Comparison of ENCODE assay signal across 8 cellular contexts in genomic region chr12:115916910-115917668, GRCh38.
A peak's percentile ranks its signal among the peaks of the same experiment; 100 is the strongest.
DNase-seq lines count a peak whose midpoint lies in the region; ATAC-seq lines count a peak whose summit lies in the region.

No MANE protein-coding gene starts in this region.

- POLR2A ChIA-PET in activated CD8-positive, alpha-beta T cell treated with anti-CD3 and anti-CD28 coated beads, Interleukin-2, amount 10 ng/mL, durations not matched to agents 7 days and 5 days (lab: Charles Lee), result no interaction called here

- no peaks in the 10 kb centered on the region for H3K36me3 Mint-ChIP-seq in activated CD8-positive, alpha-beta T cell treated with anti-CD3 and anti-CD28 coated beads, Interleukin-2, amount 10 ng/mL, durations not matched to agents 7 days and 5 days (ENCODE audit: low read depth)
- no peaks in the 10 kb centered on the region for H3K36me3 Mint-ChIP-seq in effector memory CD8-positive, alpha-beta T cell (ENCODE audit: insufficient read depth)

- H3K27me3 Mint-ChIP-seq in activated CD8-positive, alpha-beta T cell treated with anti-CD3 and anti-CD28 coated beads, Interleukin-2, amount 10 ng/mL, durations not matched to agents 7 days and 5 days (ENCODE audit: low read depth), result peaks cover 35% of the 10 kb centered on the region
- peaks cover 64 to 82% of the 10 kb centered on the region in 2 donors for H3K27me3 Mint-ChIP-seq in effector memory CD8-positive, alpha-beta T cell

- no peak overlapping the region for H3K4me3 Mint-ChIP-seq in activated CD8-positive, alpha-beta T cell treated with anti-CD3 and anti-CD28 coated beads, Interleukin-2, amount 10 ng/mL, durations not matched to agents 7 days and 5 days
- peak overlapping the region in 1 of 2 donors; percentile 43 for H3K4me3 Mint-ChIP-seq in effector memory CD8-positive, alpha-beta T cell

- peak; percentile 86 for ATAC-seq in activated CD8-positive, alpha-beta T cell treated with anti-CD3 and anti-CD28 coated beads, Interleukin-2, amount 10 ng/mL, durations not matched to agents 7 days and 5 days
- ATAC-seq in effector memory CD8-positive, alpha-beta T cell (replicated peaks), result peak; percentile 80

- H3K36me3 ChIP-seq in H7 (replicated peaks; ENCODE audit: control insufficient read depth, insufficient read depth, low read length) (no peaks in the 10 kb centered on the region), mesodermal cell (ENCODE audit: control insufficient read depth, insufficient read depth, low read length) (no peaks in the 10 kb centered on the region)

- H3K4me1 Mint-ChIP-seq in activated CD8-positive, alpha-beta T cell treated with anti-CD3 and anti-CD28 coated beads, Interleukin-2, amount 10 ng/mL, durations not matched to agents 7 days and 5 days (ENCODE audit: low read depth), result no peaks in the 10 kb centered on the region
- H3K4me1 Mint-ChIP-seq in effector memory CD8-positive, alpha-beta T cell (ENCODE audit: low read depth in 2 of 2), result no peaks in the 10 kb centered on the region

- CTCF ChIA-PET in activated CD8-positive, alpha-beta T cell treated with anti-CD3 and anti-CD28 coated beads, Interleukin-2, amount 10 ng/mL, durations not matched to agents 7 days and 5 days (lab: Charles Lee), result interaction anchor here (0.7 to 1.5 kb wide), 9 partner anchors 8 to 1937 kb away, joined by 3 to 9 read pairs (median 4); no protein-coding TSS in a partner anchor

- no peaks in the 10 kb centered on the region for H3K9me3 Mint-ChIP-seq in activated CD8-positive, alpha-beta T cell treated with anti-CD3 and anti-CD28 coated beads, Interleukin-2, amount 10 ng/mL, durations not matched to agents 7 days and 5 days (ENCODE audit: insufficient read depth)
- H3K9me3 Mint-ChIP-seq in effector memory CD8-positive, alpha-beta T cell, result peaks cover 0 to 1% of the 10 kb centered on the region in 2 donors

- peaks cover 10% of the 10 kb centered on the region for H3K27me3 ChIP-seq in H7 (ENCODE audit: control insufficient read depth, insufficient read depth, low read length)

- DNase-seq in DMS153 (lab: John Stamatoyannopoulos, UW) (peak; percentile 63), H7 (peak; percentile 94), NCI-H2107 treated with DMSO at 0.1 percent for 48 hours (lab: John Stamatoyannopoulos, UW; ENCODE audit: unreplicated experiment) (peak; percentile 64), foreskin melanocyte (no peak)
- DNase-seq in activated CD8-positive, alpha-beta T cell treated with anti-CD3 and anti-CD28 coated beads, Interleukin-2, amount 10 ng/mL, durations not matched to agents 7 days and 5 days, result peak; percentile 74
- peak; percentile 62 to 71 (median 63) for DNase-seq in effector memory CD8-positive, alpha-beta T cell
- peak; percentile 38 to 58 for DNase-seq in stimulated activated CD8-positive, alpha-beta memory T cell treated with anti-CD3 and anti-CD28 coated beads, Interleukin-4, amount 100 ng/mL, for 1 hour (ENCODE audit: low read depth in 2 of 2, low spot score in 1 of 2)

- no peak overlapping the region for H3K27ac Mint-ChIP-seq in activated CD8-positive, alpha-beta T cell treated with anti-CD3 and anti-CD28 coated beads, Interleukin-2, amount 10 ng/mL, durations not matched to agents 7 days and 5 days
- H3K27ac Mint-ChIP-seq in effector memory CD8-positive, alpha-beta T cell, result no peak overlapping the region

- H3K27ac ChIP-seq in mesodermal cell (ENCODE audit: low read depth, low read length, severe bottlenecking), result no peak overlapping the region

- H3K4me1 ChIP-seq in mesodermal cell (ENCODE audit: control insufficient read depth, insufficient read depth, low read length, poor library complexity, severe bottlenecking), result no peaks in the 10 kb centered on the region

- H3K9me3 ChIP-seq in mesodermal cell (ENCODE audit: control insufficient read depth, low read length), result no peaks in the 10 kb centered on the region

- WGBS in mesodermal cell (ENCODE audit: insufficient coverage in 2 of 2), 2 experiments, result 3 to 13% methylated on average over 13 to 55 of the region's 57 CpGs

- peak overlapping the region; percentile 39 for H3K4me3 ChIP-seq in H7 (ENCODE audit: insufficient read depth, low read depth, low read length)
- peak overlapping the region; percentile 6 for H3K4me3 ChIP-seq in mesodermal cell (ENCODE audit: extremely low read depth, insufficient read depth, low read length, poor library complexity, severe bottlenecking)
